21 cellular contexts compared by ENCODE assay signal in genomic region chr18:57787068-57787682, GRCh38. TPM values are rescaled to one million over a fixed set of nuclear protein-coding genes. Genes with fewer than 3 reads are reported as not detected.
DNase-seq lines count a peak whose midpoint lies in the region; ATAC-seq, FAIRE-seq and TF ChIP-seq lines count a peak whose summit lies in the region.
"Had no signal": no experiment of that assay in that cellular context is flagged by ENCODE, and none has a peak within 500 bp of the region (broad histone marks: within the 10 kb centered on the region; RNA-seq: fewer than 3 reads in every experiment).

No MANE protein-coding gene starts in this region.

- intact Hi-C loops in left colon (cut with DNase I, micrococcal nuclease): no loop called here

- peak; percentile 85 for ATAC-seq in left colon
- ATAC-seq in thoracic aorta (ENCODE audit: insufficient number of reproducible peaks, low FRiP score, low read depth): no peak
- no peak for ATAC-seq in WTC11
- ATAC-seq: activated CD8-positive, alpha-beta T cell treated with anti-CD3 and anti-CD28 coated beads for 36 hours had no signal

- no peak overlapping the region for H3K4me3 Mint-ChIP-seq in astrocyte (ENCODE audit: unreplicated experiment)
- H3K4me3 Mint-ChIP-seq in WTC11: no peak overlapping the region
- H3K4me3 Mint-ChIP-seq: activated CD8-positive, alpha-beta T cell treated with anti-CD3 and anti-CD28 coated beads for 36 hours; activated naive CD4-positive, alpha-beta T cell treated with anti-CD3 and anti-CD28 coated beads, Interleukin-2, amount 10 ng/mL, durations not matched to agents 7 days and 5 days; T-helper 1 cell treated with Interleukin-12 subunit alpha and Interleukin-12 subunit beta and Interleukin-4 antibody, amounts not matched to agents 30 μg/mL and 1 μg/mL, for 36 hours had no signal

- FAIRE-seq in astrocyte (lab: Jason Lieb, UNC): no peak

- H3K27ac Mint-ChIP-seq in astrocyte (ENCODE audit: unreplicated experiment) (no peak overlapping the region), WTC11 (no peak overlapping the region)
- H3K27ac Mint-ChIP-seq: activated CD8-positive, alpha-beta T cell treated with anti-CD3 and anti-CD28 coated beads for 36 hours; activated naive CD4-positive, alpha-beta T cell treated with anti-CD3 and anti-CD28 coated beads, Interleukin-2, amount 10 ng/mL, durations not matched to agents 7 days and 5 days; T-helper 1 cell treated with Interleukin-12 subunit alpha and Interleukin-12 subunit beta and Interleukin-4 antibody, amounts not matched to agents 30 μg/mL and 1 μg/mL, for 36 hours had no signal

- H3K9me3 ChIP-seq in astrocyte (ENCODE audit: insufficient read depth, low read depth, low read length) (no peaks in the 10 kb centered on the region), thoracic aorta (no peaks in the 10 kb centered on the region)
- H3K9me3 ChIP-seq in effector memory CD4-positive, alpha-beta T cell (ENCODE audit: control insufficient read depth, low read length): no peaks in the 10 kb centered on the region

- no peak for TF ChIP-seq CTCF in astrocyte (IDR thresholded peaks at IDR 0.05; ENCODE audit: insufficient read depth, low read depth, low read length)
- no peak for TF ChIP-seq CTCF in thoracic aorta (IDR thresholded peaks at IDR 0.05)
- no peak for TF ChIP-seq CTCF in WTC11 (IDR thresholded peaks at IDR 0.05)

- H3K4me3 ChIP-seq in astrocyte (ENCODE audit: insufficient read depth, low read depth, low read length) (no peak overlapping the region), thoracic aorta (no peak overlapping the region)
- no peak overlapping the region for H3K4me3 ChIP-seq in effector memory CD4-positive, alpha-beta T cell (ENCODE audit: insufficient read depth, low read depth, low read length, poor library complexity, severe bottlenecking)

- H4K20me1 ChIP-seq in astrocyte (ENCODE audit: insufficient read depth, low read length): no peaks in the 10 kb centered on the region

- H2AFZ ChIP-seq in astrocyte (ENCODE audit: low read depth, low read length): no peak overlapping the region

- H3K27me3 ChIP-seq in astrocyte (ENCODE audit: insufficient read depth, low read length) (no peaks in the 10 kb centered on the region), thoracic aorta (replicated peaks; ENCODE audit: insufficient read depth) (no peaks in the 10 kb centered on the region)
- no peaks in the 10 kb centered on the region for H3K27me3 ChIP-seq in effector memory CD4-positive, alpha-beta T cell (replicated peaks; ENCODE audit: control insufficient read depth, insufficient read depth, low read length, poor library complexity, severe bottlenecking)

- POLR2A ChIA-PET in WTC11 (lab: Charles Lee): interaction anchor here (1.0 kb wide), 1 partner anchor 16 kb away, joined by 4 read pairs; the partner anchor contains the start of gene ATP8B1

- CTCF ChIA-PET in WTC11 (lab: Charles Lee): interaction anchor here (0.5 to 0.6 kb wide), 2 partner anchors 11 to 131 kb away, joined by 3 to 4 read pairs; no protein-coding TSS in a partner anchor

- no peak overlapping the region for H3K9ac ChIP-seq in astrocyte (ENCODE audit: low read length)

- H3K4me2 ChIP-seq in astrocyte (ENCODE audit: low read length): no peak overlapping the region

- peaks cover 2% of the 10 kb centered on the region for H3K36me3 Mint-ChIP-seq in astrocyte (ENCODE audit: low read depth, unreplicated experiment)
- no peaks in the 10 kb centered on the region for H3K36me3 Mint-ChIP-seq in WTC11
- H3K36me3 Mint-ChIP-seq: activated naive CD4-positive, alpha-beta T cell treated with anti-CD3 and anti-CD28 coated beads, Interleukin-2, amount 10 ng/mL, durations not matched to agents 7 days and 5 days had no signal

- H3K4me1 ChIP-seq in astrocyte (ENCODE audit: insufficient read depth, low read length) (peaks cover 57% of the 10 kb centered on the region), thoracic aorta (ENCODE audit: control insufficient read depth in 1 of 2, low read depth in 2 of 2) (peaks cover 51 to 95% of the 10 kb centered on the region in 2 donors)
- H3K4me1 ChIP-seq in effector memory CD4-positive, alpha-beta T cell (ENCODE audit: control insufficient read depth, insufficient read depth, low read length, poor library complexity, severe bottlenecking): no peaks in the 10 kb centered on the region

- peak; percentile 67 for DNase-seq in LoVo (ENCODE audit: low spot score)
- DNase-seq in astrocyte (ENCODE audit: low read depth): no peak
- peak in 1 of 2 donors; percentile 63 for DNase-seq in left colon
- no peak for DNase-seq in thoracic aorta (ENCODE audit: low spot score)
- no peak for DNase-seq in WTC11 (ENCODE audit: low spot score)
- DNase-seq in HuH-7.5 (ENCODE audit: low spot score): no peak
- DNase-seq in effector memory CD4-positive, alpha-beta T cell: no peak
- DNase-seq: activated CD8-positive, alpha-beta T cell treated with anti-CD3 and anti-CD28 coated beads for 36 hours; activated naive CD4-positive, alpha-beta T cell treated with anti-CD3 and anti-CD28 coated beads, Interleukin-2, amount 10 ng/mL, durations not matched to agents 7 days and 5 days; activated T-cell treated with anti-CD3 and anti-CD28 coated beads, Interleukin-2, amount 50 U/mL, for 1 hour; COR-L47; DND-41; foreskin fibroblast; Kasumi-1; midbrain; NCI-H1417; NCI-H526; retina; SHP77 treated with DMSO at 0.1 percent for 48 hours; stimulated activated CD4-positive, alpha-beta T cell treated with anti-CD3 and anti-CD28 coated beads, Interleukin-15, amount 100 ng/mL, for 24 hours had no signal

- H3K27me3 Mint-ChIP-seq in astrocyte (ENCODE audit: low read depth, unreplicated experiment) (no peaks in the 10 kb centered on the region), WTC11 (ENCODE audit: low read depth) (no peaks in the 10 kb centered on the region)
- H3K27me3 Mint-ChIP-seq: activated CD8-positive, alpha-beta T cell treated with anti-CD3 and anti-CD28 coated beads for 36 hours had no signal

- H3K27ac ChIP-seq in astrocyte (ENCODE audit: low read depth, low read length) (peak overlapping the region; percentile 6), thoracic aorta (peak overlapping the region; percentile 87)
- H3K27ac ChIP-seq in effector memory CD4-positive, alpha-beta T cell (ENCODE audit: insufficient read depth, low read length, poor library complexity, severe bottlenecking): no peak overlapping the region

- H3K79me2 ChIP-seq in astrocyte (ENCODE audit: insufficient read depth, low read length): peaks cover 93% of the 10 kb centered on the region

- H3K4me1 Mint-ChIP-seq in astrocyte (ENCODE audit: low read depth, unreplicated experiment) (peaks cover 42% of the 10 kb centered on the region), WTC11 (peaks cover 7% of the 10 kb centered on the region)
- H3K4me1 Mint-ChIP-seq: activated naive CD4-positive, alpha-beta T cell treated with anti-CD3 and anti-CD28 coated beads, Interleukin-2, amount 10 ng/mL, durations not matched to agents 7 days and 5 days had no signal

- no peaks in the 10 kb centered on the region for H3K9me3 Mint-ChIP-seq in astrocyte (ENCODE audit: unreplicated experiment)
- no peaks in the 10 kb centered on the region for H3K9me3 Mint-ChIP-seq in WTC11
- H3K9me3 Mint-ChIP-seq: activated CD8-positive, alpha-beta T cell treated with anti-CD3 and anti-CD28 coated beads for 36 hours; activated naive CD4-positive, alpha-beta T cell treated with anti-CD3 and anti-CD28 coated beads, Interleukin-2, amount 10 ng/mL, durations not matched to agents 7 days and 5 days; T-helper 1 cell treated with Interleukin-12 subunit alpha and Interleukin-12 subunit beta and Interleukin-4 antibody, amounts not matched to agents 30 μg/mL and 1 μg/mL, for 36 hours had no signal

- no peaks in the 10 kb centered on the region for H3K36me3 ChIP-seq in astrocyte (ENCODE audit: insufficient read depth, low read length)
- H3K36me3 ChIP-seq in thoracic aorta: no peaks in the 10 kb centered on the region
- no peaks in the 10 kb centered on the region for H3K36me3 ChIP-seq in effector memory CD4-positive, alpha-beta T cell (ENCODE audit: control insufficient read depth, insufficient read depth, low read length)

TF ChIP-seq in WTC11, 78 proteins besides CTCF, POLR2A, EP300 and RAD21 (continues in another document):
- TF ChIP-seq E2F1 (CRISPR knock-in tag; IDR thresholded peaks at IDR 0.05): no peak
- no peak for TF ChIP-seq AFF4 (CRISPR knock-in tag; IDR thresholded peaks at IDR 0.05; ENCODE audit: borderline replicate concordance)

RNA-seq across cellular contexts. Expression of gene ATP8B1, which starts 15.9 kb away (rescaled TPM):
- 6.9 and 10.4 TPM in 2 replicates for total RNA-seq in astrocyte
- total RNA-seq in left colon: 100 to 1,000 TPM; 248 to 387 TPM
- 100 to 1,000 TPM in 1 of 2 donors, 10 to 100 TPM in 1; 68.7 to 111 TPM for total RNA-seq in thoracic aorta
- total RNA-seq in WTC11 (2021): 2.7 to 5.6 TPM (median 3.9 TPM) in 3 replicates
